In genomic region chr22:49979587-49980264, GRCh38 we compare ENCODE assay signal across 8 cellular contexts. TPM values are rescaled to one million over a fixed set of nuclear protein-coding genes. Genes with fewer than 3 reads are reported as not detected.
DNase-seq lines count a peak whose midpoint lies in the region; ATAC-seq and TF ChIP-seq lines count a peak whose summit lies in the region.

No MANE protein-coding gene starts in this region.

- H3K9me3 Mint-ChIP-seq in endothelial cell (ENCODE audit: unreplicated experiment) (peaks cover 8% of the 10 kb centered on the region), progenitor cell of endocrine pancreas (ENCODE audit: low read depth) (peaks cover 8% of the 10 kb centered on the region)

- in situ Hi-C loops in GM13976 (cut with MboI; ENCODE audit: low sequenced_read_pairs, unreplicated experiment): no loop called here
- in situ Hi-C loops in SK-MEL-5 (cut with HindIII; ENCODE audit: low pct_unique_long_range_greater_than_20kb, low sequenced_read_pairs): no loop called here

- no peak overlapping the region for H3K4me3 ChIP-seq in AG09309 (ENCODE audit: control insufficient read depth, low read depth, low read length)

- DNase-seq in AG09309 (ENCODE audit: low read depth): no peak
- DNase-seq in GM13976 (ENCODE audit: low spot score): no peak
- peak; percentile 84 for DNase-seq in SK-MEL-5 (ENCODE audit: low read depth, low spot score)
- DNase-seq in endothelial cell (ENCODE audit: low spot score): peak; percentile 34
- DNase-seq in progenitor cell of endocrine pancreas (ENCODE audit: low spot score, unreplicated experiment): peak; percentile 20

- H3K27me3 Mint-ChIP-seq in endothelial cell (ENCODE audit: unreplicated experiment) (peaks cover 14% of the 10 kb centered on the region), progenitor cell of endocrine pancreas (peaks cover 38% of the 10 kb centered on the region)

- no peak overlapping the region for H3K4me3 Mint-ChIP-seq in endothelial cell (ENCODE audit: unreplicated experiment)
- H3K4me3 Mint-ChIP-seq in progenitor cell of endocrine pancreas (ENCODE audit: low read depth): no peak overlapping the region

- peak; percentile 56 for TF ChIP-seq CTCF in AG09309 (IDR thresholded peaks at IDR 0.05; ENCODE audit: control insufficient read depth, insufficient read depth, low read depth, low read length, missing control alignments)
- peak; percentile 20 for TF ChIP-seq CTCF in GM13976 (IDR thresholded peaks at IDR 0.05; ENCODE audit: borderline replicate concordance, control extremely low read depth, extremely low read depth, insufficient read depth, missing control alignments)
- peak; percentile 76 for TF ChIP-seq CTCF in endothelial cell (IDR thresholded peaks at IDR 0.05; ENCODE audit: unreplicated experiment)
- TF ChIP-seq CTCF in progenitor cell of endocrine pancreas (IDR thresholded peaks at IDR 0.05; ENCODE audit: unreplicated experiment): peak; percentile 66

- H3K4me1 Mint-ChIP-seq in endothelial cell (ENCODE audit: unreplicated experiment): peaks cover 14% of the 10 kb centered on the region
- H3K4me1 Mint-ChIP-seq in progenitor cell of endocrine pancreas (ENCODE audit: low read depth): no peaks in the 10 kb centered on the region

- ATAC-seq in HG02571 (IDR thresholded peaks at IDR 0.05; ENCODE audit: unreplicated experiment) (no peak), GM21367 (IDR thresholded peaks at IDR 0.05; ENCODE audit: unreplicated experiment) (no peak), GM21737 (IDR thresholded peaks at IDR 0.05; ENCODE audit: unreplicated experiment) (no peak)

- H3K27ac Mint-ChIP-seq in endothelial cell (ENCODE audit: unreplicated experiment): no peak overlapping the region
- H3K27ac Mint-ChIP-seq in progenitor cell of endocrine pancreas: no peak overlapping the region

- peaks cover 12% of the 10 kb centered on the region for H3K36me3 Mint-ChIP-seq in endothelial cell (ENCODE audit: low read depth, unreplicated experiment)
- peaks cover 6% of the 10 kb centered on the region for H3K36me3 Mint-ChIP-seq in progenitor cell of endocrine pancreas (ENCODE audit: insufficient read depth)

RNA-seq across cellular contexts. Expression of gene PIM3, which starts 19.2 kb away (rescaled TPM):
- 108 and 120 TPM in 2 replicates for total RNA-seq in SK-MEL-5 (2014; rRNA removed; shearing (Covaris generic))
- polyA plus RNA-seq in SK-MEL-5 (2015; cell fraction: cytosol; rRNA removed): 176 and 178 TPM in 2 replicates
- polyA plus RNA-seq in SK-MEL-5 (2015; cell fraction: nucleus; rRNA removed): 212 and 310 TPM in 2 replicates
- total RNA-seq in endothelial cell (ENCODE audit: unreplicated experiment) (112 TPM), progenitor cell of endocrine pancreas (17.4 and 19.0 TPM in 2 replicates)

RNA-seq across cellular contexts. Expression of gene IL17REL, which starts 32.8 kb away (rescaled TPM):
- total RNA-seq in SK-MEL-5 (2014; rRNA removed; shearing (Covaris generic)): not detected in 2 replicates
- not detected in 2 replicates for polyA plus RNA-seq in SK-MEL-5 (2015; cell fraction: cytosol; rRNA removed)
- not detected in 2 replicates for polyA plus RNA-seq in SK-MEL-5 (2015; cell fraction: nucleus; rRNA removed)
- total RNA-seq in endothelial cell (ENCODE audit: unreplicated experiment) (0.15 TPM), progenitor cell of endocrine pancreas (0.10 TPM in 1 of 2 replicates, not detected in the other)

Comparison
In these comparisons a context has a peak if more than half of its experiments do, and no peak if none do; other contexts are left out.
1. DNase-seq: peak in SK-MEL-5 (single experiment), endothelial cell (single experiment) and progenitor cell of endocrine pancreas (single experiment); none in AG09309 (single experiment) and GM13976 (single experiment).
2. CTCF ChIP-seq: peak in every context shown above with its lines; median percentile 76 in endothelial cell; 66 in progenitor cell of endocrine pancreas; 56 in AG09309; 20 in GM13976.